ENCODE assay signal across 8 cellular contexts in the genomic region with DNA sequence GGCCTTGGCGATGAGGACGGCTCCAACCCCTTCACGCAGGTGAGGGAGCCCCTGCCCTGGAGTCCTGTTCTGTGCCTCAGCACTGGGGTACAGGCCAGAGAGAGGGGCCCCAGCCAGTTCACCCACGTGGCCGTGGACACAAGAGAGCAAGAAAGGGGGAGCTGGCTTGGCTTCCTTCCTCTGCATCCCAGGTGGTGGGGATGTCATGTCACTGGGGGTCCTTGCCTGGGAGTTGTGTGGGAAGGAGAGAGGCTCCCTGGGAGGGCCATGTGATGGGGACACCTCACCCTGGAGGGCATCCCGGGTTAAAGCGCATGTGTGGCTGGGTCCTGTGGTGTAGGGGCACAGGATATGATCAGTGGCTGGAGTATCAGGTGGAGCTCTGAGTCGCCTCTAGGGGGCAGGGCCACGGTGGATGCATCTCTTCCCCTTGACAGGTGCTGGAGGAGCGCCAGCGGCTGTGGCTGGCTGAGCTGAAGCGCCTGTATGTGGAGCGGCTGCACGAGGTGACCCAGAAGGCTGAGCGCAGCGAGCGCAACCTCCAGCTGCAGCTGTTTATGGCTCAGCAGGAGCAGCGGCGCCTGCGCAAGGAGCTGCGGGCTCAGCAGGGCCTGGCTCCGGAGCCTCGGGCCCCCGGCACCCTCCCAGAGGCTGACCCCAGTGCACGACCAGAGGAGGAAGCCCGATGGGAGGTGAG.
A peak's percentile ranks its signal among the peaks of the same experiment; 100 is the strongest.
DNase-seq lines count a peak whose midpoint lies in the region; ATAC-seq and FAIRE-seq lines count a peak whose summit lies in the region.
"Had no signal": no experiment of that assay in that cellular context is flagged by ENCODE, and none has a peak within 500 bp of the region (broad histone marks: within the 10 kb centered on the region; RNA-seq: fewer than 3 reads in every experiment).

No MANE protein-coding gene starts in this region.

- H3K27me3 Mint-ChIP-seq in T-helper 1 cell treated with Interleukin-12 subunit alpha and Interleukin-12 subunit beta and Interleukin-4 antibody, amounts not matched to agents 30 μg/mL and 1 μg/mL, for 36 hours (ENCODE audit: low read depth) = peaks cover 13% of the 10 kb centered on the region

- ATAC-seq in GM18508 (IDR thresholded peaks at IDR 0.05; ENCODE audit: insufficient read depth, unreplicated experiment) (peak; percentile 66), HG02840 (IDR thresholded peaks at IDR 0.05; ENCODE audit: low FRiP score, unreplicated experiment) (peak; percentile 86)

- H3K36me3 ChIP-seq in adipocyte (ENCODE audit: control insufficient read depth, insufficient read depth, low read length, severe bottlenecking) = no peaks in the 10 kb centered on the region
- H3K36me3 ChIP-seq: thoracic aorta had no signal

- H3K9me3 ChIP-seq in adipocyte (ENCODE audit: control insufficient read depth, low read length) = no peaks in the 10 kb centered on the region
- H3K9me3 ChIP-seq: thoracic aorta had no signal

- peaks cover 14% of the 10 kb centered on the region for H3K4me1 Mint-ChIP-seq in T-helper 1 cell treated with Interleukin-12 subunit alpha and Interleukin-12 subunit beta and Interleukin-4 antibody, amounts not matched to agents 30 μg/mL and 1 μg/mL, for 36 hours (ENCODE audit: low read depth)

- no peaks in the 10 kb centered on the region for H3K9me3 Mint-ChIP-seq in T-helper 1 cell treated with Interleukin-12 subunit alpha and Interleukin-12 subunit beta and Interleukin-4 antibody, amounts not matched to agents 30 μg/mL and 1 μg/mL, for 36 hours

- DNase-seq in NCI-H1417 treated with DMSO at 0.1 percent for 48 hours (lab: John Stamatoyannopoulos, UW) (peak; percentile 41), adipocyte (ENCODE audit: low read depth) (no peak)
- peak; percentile 65 for DNase-seq in stimulated activated CD4-positive, alpha-beta T cell treated with anti-CD3 and anti-CD28 coated beads, Interleukin-1b, Interleukin-23, amount 100 ng/mL, for 4 hours (ENCODE audit: low read depth in 2 of 2)

- peaks cover 14% of the 10 kb centered on the region for H3K4me1 ChIP-seq in adipocyte (ENCODE audit: control insufficient read depth, insufficient read depth, low read length)

- peak; percentile 61 for FAIRE-seq in islet of Langerhans (lab: Jason Lieb, UNC)

- peak overlapping the region; percentile 39 for H3K4me3 ChIP-seq in adipocyte (ENCODE audit: low read length)
- H3K4me3 ChIP-seq: thoracic aorta had no signal

- H3K4me3 Mint-ChIP-seq in T-helper 1 cell treated with Interleukin-12 subunit alpha and Interleukin-12 subunit beta and Interleukin-4 antibody, amounts not matched to agents 30 μg/mL and 1 μg/mL, for 36 hours = peak overlapping the region; percentile 10

- no peak overlapping the region for H3K27ac Mint-ChIP-seq in T-helper 1 cell treated with Interleukin-12 subunit alpha and Interleukin-12 subunit beta and Interleukin-4 antibody, amounts not matched to agents 30 μg/mL and 1 μg/mL, for 36 hours

- peaks cover 40% of the 10 kb centered on the region for H3K27me3 ChIP-seq in adipocyte (replicated peaks; ENCODE audit: control insufficient read depth, insufficient read depth, low read length)

- H3K9ac ChIP-seq in adipocyte (ENCODE audit: low read length) = no peak overlapping the region

- no peaks in the 10 kb centered on the region for H3K36me3 Mint-ChIP-seq in T-helper 1 cell treated with Interleukin-12 subunit alpha and Interleukin-12 subunit beta and Interleukin-4 antibody, amounts not matched to agents 30 μg/mL and 1 μg/mL, for 36 hours (ENCODE audit: low read depth)
